21 cellular contexts compared by ENCODE assay signal in the genomic region with DNA sequence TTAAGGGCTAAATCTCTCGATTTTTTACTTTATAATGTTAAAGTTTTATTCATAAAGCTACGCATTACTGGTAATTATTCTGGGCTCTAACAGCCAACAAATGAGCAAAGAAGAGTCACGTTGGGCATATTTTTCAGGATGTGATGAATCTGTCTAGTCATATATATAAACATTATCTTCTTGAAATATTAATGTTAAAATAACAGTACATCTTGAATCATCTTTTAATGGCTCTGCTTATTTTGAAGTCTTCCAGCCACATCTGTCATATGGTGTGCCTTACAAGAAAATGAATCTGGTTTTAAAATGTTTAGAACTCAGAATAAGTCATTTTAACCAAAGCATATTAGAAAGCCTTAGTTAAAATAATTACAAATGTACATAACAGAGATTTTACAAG.
"Had no signal": no experiment of that assay in that cellular context is flagged by ENCODE, and none has a peak within 500 bp of the region (broad histone marks: within the 10 kb centered on the region; RNA-seq: fewer than 3 reads in every experiment).

No MANE protein-coding gene starts in this region.

- H3K27me3 ChIP-seq: colonic mucosa, heart left ventricle, pancreas, right lobe of liver, testis, tibial nerve had no signal

- H3K9me3 ChIP-seq: colonic mucosa, heart left ventricle, pancreas, prostate gland, right lobe of liver, testis, tibial nerve had no signal

- H3K4me1 ChIP-seq: colonic mucosa, pancreas, prostate gland, right lobe of liver, testis had no signal

- ATAC-seq: heart left ventricle; natural killer cell; pancreas; right lobe of liver; stimulated activated naive B cell treated with anti-CD40 and anti-IgM and Interleukin-4, amounts not matched to agents 10 μg/mL and 1 μg/mL and 100 μg/mL, for 72 hours; stimulated activated naive CD8-positive, alpha-beta T cell treated with anti-CD3 and anti-CD28 coated beads, Interleukin-15, amount 100 ng/mL, for 72 hours had no signal

- H3K4me3 ChIP-seq: colonic mucosa, heart left ventricle, pancreas, prostate gland, right lobe of liver, skin epidermis, testis, tibial nerve had no signal

- H3K27ac Mint-ChIP-seq: endodermal cell; natural killer cell; stimulated activated naive B cell treated with anti-CD40 and anti-IgM and Interleukin-4, amounts not matched to agents 10 μg/mL and 1 μg/mL and 100 μg/mL, for 72 hours; stimulated activated naive CD8-positive, alpha-beta T cell treated with anti-CD3 and anti-CD28 coated beads, Interleukin-15, amount 100 ng/mL, for 72 hours had no signal

- H3K27me3 Mint-ChIP-seq: stimulated activated naive B cell treated with anti-CD40 and anti-IgM and Interleukin-4, amounts not matched to agents 10 μg/mL and 1 μg/mL and 100 μg/mL, for 72 hours; stimulated activated naive CD8-positive, alpha-beta T cell treated with anti-CD3 and anti-CD28 coated beads, Interleukin-15, amount 100 ng/mL, for 72 hours had no signal

- H3K27ac ChIP-seq: colonic mucosa, heart left ventricle, pancreas, prostate gland, right lobe of liver, skin epidermis, testis, tibial nerve had no signal

- H3K9me3 Mint-ChIP-seq: endodermal cell; natural killer cell; neural crest cell; stimulated activated naive B cell treated with anti-CD40 and anti-IgM and Interleukin-4, amounts not matched to agents 10 μg/mL and 1 μg/mL and 100 μg/mL, for 72 hours; stimulated activated naive CD8-positive, alpha-beta T cell treated with anti-CD3 and anti-CD28 coated beads, Interleukin-15, amount 100 ng/mL, for 72 hours had no signal

- H3K4me3 Mint-ChIP-seq: endodermal cell; natural killer cell; neural crest cell; stimulated activated naive B cell treated with anti-CD40 and anti-IgM and Interleukin-4, amounts not matched to agents 10 μg/mL and 1 μg/mL and 100 μg/mL, for 72 hours; stimulated activated naive CD8-positive, alpha-beta T cell treated with anti-CD3 and anti-CD28 coated beads, Interleukin-15, amount 100 ng/mL, for 72 hours had no signal

- H3K36me3 ChIP-seq: colonic mucosa, heart left ventricle, pancreas, prostate gland, right lobe of liver had no signal

- DNase-seq: cerebellar nuclear complex; colonic mucosa; effector CD4-positive, alpha-beta T cell; endodermal cell; erythroblast; heart left ventricle; hippocampal formation; kidney glomerular epithelial cell; natural killer cell; pancreas; retina; right lobe of liver; stimulated activated CD4-positive, alpha-beta T cell treated with anti-CD3 and anti-CD28 coated beads, Interleukin-2, amount 100 ng/mL, for 24 hours; stimulated activated CD4-positive, alpha-beta T cell treated with anti-CD3 and anti-CD28 coated beads, Interleukin-4, amount 100 ng/mL, for 4 hours; stimulated activated naive B cell treated with anti-CD40 and anti-IgM and Interleukin-4, amounts not matched to agents 10 μg/mL and 1 μg/mL and 100 μg/mL, for 72 hours; stimulated activated naive CD8-positive, alpha-beta T cell treated with anti-CD3 and anti-CD28 coated beads, Interleukin-15, amount 100 ng/mL, for 72 hours; testis had no signal

- H3K4me1 Mint-ChIP-seq: stimulated activated naive B cell treated with anti-CD40 and anti-IgM and Interleukin-4, amounts not matched to agents 10 μg/mL and 1 μg/mL and 100 μg/mL, for 72 hours; stimulated activated naive CD8-positive, alpha-beta T cell treated with anti-CD3 and anti-CD28 coated beads, Interleukin-15, amount 100 ng/mL, for 72 hours had no signal

- H3K36me3 Mint-ChIP-seq: natural killer cell had no signal
